8 cellular contexts compared by ENCODE assay signal in genomic region chr12:78181544-78182162, GRCh38.
DNase-seq lines count a peak whose midpoint lies in the region; ATAC-seq and TF ChIP-seq lines count a peak whose summit lies in the region.

No MANE protein-coding gene starts in this region.

- H3K27ac ChIP-seq in VCaP: no peak overlapping the region

- DNase-seq in GM06990 (ENCODE audit: extremely low read depth, insufficient read length) (no peak), NCI-H146 treated with DMSO at 0.1 percent for 48 hours (lab: John Stamatoyannopoulos, UW; ENCODE audit: unreplicated experiment) (peak; percentile 17), mucosa of descending colon (peak in 2 of 3 donors; percentile 9 to 31), NCI-H226 (no peak), SIG-M5 treated with dmso at 0.1 percent for 504 hours (lab: John Stamatoyannopoulos, UW; ENCODE audit: unreplicated experiment) (no peak)

- H3K9me3 Mint-ChIP-seq in activated T-helper 17 cell treated with anti-CD3 and anti-CD28 coated beads, Interleukin-2, amount 50 U/mL, for 72 hours: peaks cover 13% of the 10 kb centered on the region

- H3K27me3 ChIP-seq in GM06990 (replicated peaks; ENCODE audit: control insufficient read depth, insufficient read depth, low read length): no peaks in the 10 kb centered on the region

- H3K27ac Mint-ChIP-seq in activated T-helper 17 cell treated with anti-CD3 and anti-CD28 coated beads, Interleukin-2, amount 50 U/mL, for 72 hours: no peak overlapping the region

- no peaks in the 10 kb centered on the region for H3K9me3 ChIP-seq in mucosa of descending colon

- H3K4me3 ChIP-seq in GM06990 (replicated peaks; ENCODE audit: low read depth, low read length) (no peak overlapping the region), mucosa of descending colon (no peak overlapping the region)

- H3K4me3 Mint-ChIP-seq in activated T-helper 17 cell treated with anti-CD3 and anti-CD28 coated beads, Interleukin-2, amount 50 U/mL, for 72 hours: no peak overlapping the region

- no peaks in the 10 kb centered on the region for H3K27me3 Mint-ChIP-seq in activated T-helper 17 cell treated with anti-CD3 and anti-CD28 coated beads, Interleukin-2, amount 50 U/mL, for 72 hours

- no peaks in the 10 kb centered on the region for H3K4me1 ChIP-seq in mucosa of descending colon (ENCODE audit: low read depth)

- TF ChIP-seq CTCF in GM06990 (IDR thresholded peaks at IDR 0.05; ENCODE audit: insufficient read depth, low read length, poor library complexity, severe bottlenecking) (peak; percentile 43), VCaP (conservative IDR thresholded peaks at IDR 0.05) (peak; percentile 89), mucosa of descending colon (IDR thresholded peaks at IDR 0.05) (no peak)

- H3K36me3 Mint-ChIP-seq in activated T-helper 17 cell treated with anti-CD3 and anti-CD28 coated beads, Interleukin-2, amount 50 U/mL, for 72 hours (ENCODE audit: low read depth): no peaks in the 10 kb centered on the region

- H3K36me3 ChIP-seq in GM06990 (ENCODE audit: control insufficient read depth, insufficient read depth, low read length) (no peaks in the 10 kb centered on the region), mucosa of descending colon (ENCODE audit: low read depth) (no peaks in the 10 kb centered on the region)

- peak; percentile 41 for ATAC-seq in mucosa of descending colon
- no peak for ATAC-seq in activated T-helper 17 cell treated with anti-CD3 and anti-CD28 coated beads, Interleukin-2, amount 50 U/mL, for 72 hours (replicated peaks)
- ATAC-seq in HG03565 (IDR thresholded peaks at IDR 0.05; ENCODE audit: unreplicated experiment): no peak

- H3K4me1 Mint-ChIP-seq in activated T-helper 17 cell treated with anti-CD3 and anti-CD28 coated beads, Interleukin-2, amount 50 U/mL, for 72 hours: no peaks in the 10 kb centered on the region

- intact Hi-C loops in mucosa of descending colon (cut with DNase I, micrococcal nuclease): no loop called here

Comparison
In these comparisons a context has a peak if more than half of its experiments do, and no peak if none do; other contexts are left out.
1. DNase-seq: peak in NCI-H146 treated with DMSO at 0.1 percent for 48 hours (single experiment) and mucosa of descending colon (2 of 3); none in GM06990 (single experiment), NCI-H226 (single experiment) and SIG-M5 treated with dmso at 0.1 percent for 504 hours (single experiment).